ENCODE assay signal across 1 cellular context in genomic region chr5:79025054-79025465, GRCh38.
TF ChIP-seq lines count a peak whose summit lies in the region.

No MANE protein-coding gene starts in this region.

TF ChIP-seq in HEK293, 187 proteins besides CTCF, POLR2A, EP300 and RAD21 (continued from another document):
- no peak for TF ChIP-seq ZNF211 (tag by site-specific recombination; IDR thresholded peaks at IDR 0.05; ENCODE audit: low read depth)
- no peak for TF ChIP-seq ZNF664 (tag by site-specific recombination; IDR thresholded peaks at IDR 0.05)
- no peak for TF ChIP-seq ZNF184 (tag by site-specific recombination; IDR thresholded peaks at IDR 0.05)
- TF ChIP-seq ZNF785 (tag by site-specific recombination; IDR thresholded peaks at IDR 0.05): no peak
- no peak for TF ChIP-seq ZFP3 (tag by site-specific recombination; IDR thresholded peaks at IDR 0.05; ENCODE audit: low read depth)
- no peak for TF ChIP-seq REPIN1 (tag by site-specific recombination; IDR thresholded peaks at IDR 0.05; ENCODE audit: low read depth)
- no peak for TF ChIP-seq ZFHX2 (tag by site-specific recombination; conservative IDR thresholded peaks at IDR 0.05)
- TF ChIP-seq ZNF792 (tag by site-specific recombination; IDR thresholded peaks at IDR 0.05): no peak
- no peak for TF ChIP-seq ZNF248 (tag by site-specific recombination; IDR thresholded peaks at IDR 0.05)
- peak; percentile 73 for TF ChIP-seq ZNF660 (tag by site-specific recombination; IDR thresholded peaks at IDR 0.05)
- no peak for TF ChIP-seq ZNF585B (tag by site-specific recombination; IDR thresholded peaks at IDR 0.05)
- TF ChIP-seq KLF8 (tag by site-specific recombination; IDR thresholded peaks at IDR 0.05): no peak
- no peak for TF ChIP-seq ZNF530 (tag by site-specific recombination; IDR thresholded peaks at IDR 0.05; ENCODE audit: low read depth)
- no peak for TF ChIP-seq ZNF274 (IDR thresholded peaks at IDR 0.05; ENCODE audit: low read length)
- TF ChIP-seq ZNF274 (tag by site-specific recombination; IDR thresholded peaks at IDR 0.05; ENCODE audit: borderline replicate concordance): no peak
- TF ChIP-seq OVOL3 (tag by site-specific recombination; IDR thresholded peaks at IDR 0.05): no peak
- TF ChIP-seq YY2 (tag by site-specific recombination; IDR thresholded peaks at IDR 0.05): no peak
- no peak for TF ChIP-seq ZNF10 (tag by site-specific recombination; IDR thresholded peaks at IDR 0.05)
- TF ChIP-seq ZXDB (tag by site-specific recombination; IDR thresholded peaks at IDR 0.05): no peak
- TF ChIP-seq ZBTB10 (tag by site-specific recombination; IDR thresholded peaks at IDR 0.05): no peak
- peak; percentile 44 for TF ChIP-seq GLIS1 (tag by site-specific recombination; IDR thresholded peaks at IDR 0.05)
- TF ChIP-seq WT1 (tag by site-specific recombination; IDR thresholded peaks at IDR 0.05): no peak
- peak; percentile 29; the same call in 1 of the 2 replicates for TF ChIP-seq ZNF362 (tag by site-specific recombination; IDR thresholded peaks at IDR 0.05)
- TF ChIP-seq REST (tag by site-specific recombination; IDR thresholded peaks at IDR 0.05): no peak
- no peak for TF ChIP-seq GLI2 (tag by site-specific recombination; IDR thresholded peaks at IDR 0.05; ENCODE audit: borderline replicate concordance, low read depth)
- TF ChIP-seq ZNF416 (tag by site-specific recombination; IDR thresholded peaks at IDR 0.05): no peak
- TF ChIP-seq ZFP41 (tag by site-specific recombination; IDR thresholded peaks at IDR 0.05; ENCODE audit: borderline replicate concordance): no peak
- peak; percentile 95 for TF ChIP-seq ZNF654 (tag by site-specific recombination; IDR thresholded peaks at IDR 0.05; ENCODE audit: low read depth)
- TF ChIP-seq BCL11B (tag by site-specific recombination; IDR thresholded peaks at IDR 0.05; ENCODE audit: low read depth): no peak
- no peak for TF ChIP-seq ZNF449 (tag by site-specific recombination; IDR thresholded peaks at IDR 0.05)
- no peak for TF ChIP-seq ZNF433 (tag by site-specific recombination; IDR thresholded peaks at IDR 0.05; ENCODE audit: low read depth)
- no peak for TF ChIP-seq ZNF138 (tag by site-specific recombination; IDR thresholded peaks at IDR 0.05; ENCODE audit: borderline replicate concordance)
- TF ChIP-seq ZNF623 (tag by site-specific recombination; IDR thresholded peaks at IDR 0.05): no peak
- TF ChIP-seq KLF10 (tag by site-specific recombination; IDR thresholded peaks at IDR 0.05): no peak
- no peak for TF ChIP-seq ZNF140 (tag by site-specific recombination; IDR thresholded peaks at IDR 0.05)
- TF ChIP-seq ZNF391 (tag by site-specific recombination; IDR thresholded peaks at IDR 0.05; ENCODE audit: borderline replicate concordance, low read depth): no peak
- no peak for TF ChIP-seq SP7 (tag by site-specific recombination; IDR thresholded peaks at IDR 0.05)
- no peak for TF ChIP-seq HIC1 (tag by site-specific recombination; IDR thresholded peaks at IDR 0.05)
- TF ChIP-seq ZBTB6 (tag by site-specific recombination; IDR thresholded peaks at IDR 0.05): no peak
- TF ChIP-seq ZNF366 (tag by site-specific recombination; conservative IDR thresholded peaks at IDR 0.05): peak; percentile 47
- TF ChIP-seq KLF7 (tag by site-specific recombination; IDR thresholded peaks at IDR 0.05; ENCODE audit: borderline replicate concordance): no peak
- no peak for TF ChIP-seq ZNF19 (tag by site-specific recombination; IDR thresholded peaks at IDR 0.05; ENCODE audit: low read depth)
- TF ChIP-seq MZF1 (tag by site-specific recombination; IDR thresholded peaks at IDR 0.05; ENCODE audit: borderline replicate concordance): peak; percentile 93
- TF ChIP-seq SETDB1 (IDR thresholded peaks at IDR 0.05; ENCODE audit: insufficient read length, low read length): no peak
- no peak for TF ChIP-seq ZFP69B (tag by site-specific recombination; IDR thresholded peaks at IDR 0.05)
- TF ChIP-seq ZNF121 (tag by site-specific recombination; IDR thresholded peaks at IDR 0.05): no peak
- no peak for TF ChIP-seq PRDM4 (tag by site-specific recombination; IDR thresholded peaks at IDR 0.05)
- no peak for TF ChIP-seq ZSCAN4 (tag by site-specific recombination; IDR thresholded peaks at IDR 0.05)
- TF ChIP-seq ZBTB21 (tag by site-specific recombination; IDR thresholded peaks at IDR 0.05): no peak
- TF ChIP-seq ZNF777 (tag by site-specific recombination; IDR thresholded peaks at IDR 0.05; ENCODE audit: borderline replicate concordance): no peak
- no peak for TF ChIP-seq SCRT1 (tag by site-specific recombination; IDR thresholded peaks at IDR 0.05; ENCODE audit: borderline replicate concordance)
- 0 out of 2 replicates have a peak, but pooled peaks have one; percentile 46 for TF ChIP-seq ZFP37 (tag by site-specific recombination; IDR thresholded peaks at IDR 0.05)
